1 cellular context compared by ENCODE assay signal in genomic region chr10:28991738-28992270, GRCh38.
TF ChIP-seq lines count a peak whose summit lies in the region.

No MANE protein-coding gene starts in this region.

TF ChIP-seq in HepG2, 621 proteins besides CTCF, POLR2A, EP300 and RAD21 (continued from another document and continues in another):
- TF ChIP-seq PRDM10 (CRISPR knock-in tag; IDR thresholded peaks at IDR 0.05; ENCODE audit: low read depth): 0 out of 2 replicates have a peak, but pooled peaks have one; percentile 20
- no peak for TF ChIP-seq KLF15 (CRISPR knock-in tag; IDR thresholded peaks at IDR 0.05; ENCODE audit: borderline replicate concordance)
- TF ChIP-seq AKAP8 (CRISPR knock-in tag; IDR thresholded peaks at IDR 0.05): no peak
- TF ChIP-seq ZC3H13 (CRISPR knock-in tag; IDR thresholded peaks at IDR 0.05): no peak
- no peak for TF ChIP-seq ZBTB37 (CRISPR knock-in tag; IDR thresholded peaks at IDR 0.05)
- no peak for TF ChIP-seq ZNF282 (IDR thresholded peaks at IDR 0.05; ENCODE audit: partially characterized antibody)
- no peak for TF ChIP-seq THAP9 (CRISPR knock-in tag; IDR thresholded peaks at IDR 0.05; ENCODE audit: borderline replicate concordance)
- no peak for TF ChIP-seq ZFP91 (CRISPR knock-in tag; IDR thresholded peaks at IDR 0.05; ENCODE audit: borderline replicate concordance)
- no peak for TF ChIP-seq PITX1 (CRISPR knock-in tag; IDR thresholded peaks at IDR 0.05)
- TF ChIP-seq MAZ (IDR thresholded peaks at IDR 0.05; ENCODE audit: borderline replicate concordance, low read depth, low read length): peak; percentile 55; the same call in 1 of the 2 replicates
- TF ChIP-seq MAZ (CRISPR knock-in tag; IDR thresholded peaks at IDR 0.05; ENCODE audit: low read depth): no peak
- TF ChIP-seq GLMP (CRISPR knock-in tag; IDR thresholded peaks at IDR 0.05; ENCODE audit: borderline replicate concordance): no peak
- TF ChIP-seq ZNF616 (CRISPR knock-in tag; IDR thresholded peaks at IDR 0.05; ENCODE audit: low read depth): no peak
- TF ChIP-seq HMGXB3 (CRISPR knock-in tag; IDR thresholded peaks at IDR 0.05; ENCODE audit: borderline replicate concordance): no peak
- peak; percentile 38; the same call in 1 of the 2 replicates for TF ChIP-seq CEBPB (IDR thresholded peaks at IDR 0.05; ENCODE audit: borderline replicate concordance, low read depth, low read length)
- no peak for TF ChIP-seq TP53 (CRISPR knock-in tag; conservative IDR thresholded peaks at IDR 0.05)
- no peak for TF ChIP-seq ZNF709 (CRISPR knock-in tag; IDR thresholded peaks at IDR 0.05)
- TF ChIP-seq ZFX (CRISPR knock-in tag; IDR thresholded peaks at IDR 0.05; ENCODE audit: low read depth): no peak
- no peak for TF ChIP-seq GPN1 (CRISPR knock-in tag; IDR thresholded peaks at IDR 0.05; ENCODE audit: borderline replicate concordance)
- TF ChIP-seq ZNF17 (CRISPR knock-in tag; IDR thresholded peaks at IDR 0.05): no peak
- no peak for TF ChIP-seq RFX1 (IDR thresholded peaks at IDR 0.05)
- no peak for TF ChIP-seq SAFB2 (CRISPR knock-in tag; IDR thresholded peaks at IDR 0.05; ENCODE audit: borderline replicate concordance, low read depth)
- TF ChIP-seq ZNF607 (CRISPR knock-in tag; IDR thresholded peaks at IDR 0.05; ENCODE audit: borderline replicate concordance): no peak
- TF ChIP-seq ZUFSP (CRISPR knock-in tag; IDR thresholded peaks at IDR 0.05; ENCODE audit: borderline replicate concordance): no peak
- TF ChIP-seq SRY (CRISPR knock-in tag; IDR thresholded peaks at IDR 0.05): no peak
- TF ChIP-seq ZBTB33 (CRISPR knock-in tag; IDR thresholded peaks at IDR 0.05): no peak
